8 cellular contexts compared by ENCODE assay signal in the genomic region with DNA sequence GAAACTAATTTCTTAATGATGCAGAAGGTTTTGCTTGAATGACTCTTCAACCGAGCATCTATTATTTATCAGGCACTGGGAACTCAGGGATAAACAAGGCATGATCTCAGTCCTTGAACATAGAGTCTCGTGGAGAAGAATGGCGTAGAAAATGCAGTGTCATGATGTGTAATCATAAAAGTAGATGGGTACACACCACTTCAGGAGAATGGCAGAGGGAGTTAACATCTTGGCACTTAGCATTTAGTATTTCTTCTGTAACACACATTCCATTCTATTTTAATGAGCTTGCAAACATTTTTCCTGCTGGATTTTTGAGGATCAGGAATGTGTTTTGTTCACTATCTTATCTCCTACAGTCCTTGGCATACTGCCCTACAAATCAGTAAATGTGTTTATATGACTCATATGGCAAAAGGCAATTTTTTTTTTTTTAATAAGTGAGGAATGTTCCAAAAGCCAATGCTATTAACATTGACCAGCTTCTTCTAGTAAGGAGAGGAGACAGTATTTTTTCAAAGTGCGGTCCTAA. TPM values are rescaled to one million over a fixed set of nuclear protein-coding genes. Genes with fewer than 3 reads are reported as not detected.
A peak's percentile ranks its signal among the peaks of the same experiment; 100 is the strongest.
DNase-seq lines count a peak whose midpoint lies in the region; ATAC-seq, FAIRE-seq and TF ChIP-seq lines count a peak whose summit lies in the region.

No MANE protein-coding gene starts in this region.

- no peak overlapping the region for H3K4me3 ChIP-seq in choroid plexus epithelial cell (ENCODE audit: low read depth, low read length)
- H3K4me3 ChIP-seq in mucosa of rectum (ENCODE audit: low read length in 2 of 2) = no peak overlapping the region
- no peak overlapping the region for H3K4me3 ChIP-seq in kidney (ENCODE audit: low read length in 2 of 2)

- intact Hi-C loops in kidney (cut with DNase I) = no loop called here

- no peak for FAIRE-seq in kidney (lab: Jason Lieb, UNC)

- H3K27me3 ChIP-seq in mucosa of rectum (ENCODE audit: control insufficient read depth in 2 of 2, insufficient read depth in 2 of 2, low read length in 2 of 2) = peaks cover 0 to 2% of the 10 kb centered on the region in 2 donors

- H3K4me1 ChIP-seq in mucosa of rectum (ENCODE audit: control insufficient read depth in 2 of 2, insufficient read depth in 2 of 2, low read length in 2 of 2) (peaks cover 9 to 11% of the 10 kb centered on the region in 2 donors), kidney (ENCODE audit: control insufficient read depth in 1 of 2, insufficient read depth in 1 of 2, low read depth in 1 of 2, low read length in 2 of 2) (peaks cover 7% of the 10 kb centered on the region in 2 donors)

- DNase-seq in NCI-H1105 treated with DMSO at 0.1 percent for 48 hours (lab: John Stamatoyannopoulos, UW) (peak; percentile 58), NCI-H1105 (lab: John Stamatoyannopoulos, UW) (no peak), NCI-H774 (lab: John Stamatoyannopoulos, UW) (peak; percentile 63), choroid plexus epithelial cell (ENCODE audit: low read depth) (peak; percentile 98), kidney (no peak), NCI-H1092 (lab: John Stamatoyannopoulos, UW) (no peak)

- peak overlapping the region; percentile 61 to 70 for H3K27ac ChIP-seq in mucosa of rectum (ENCODE audit: low read depth in 2 of 2, low read length in 2 of 2)
- H3K27ac ChIP-seq in kidney (ENCODE audit: low read depth in 2 of 2, low read length in 2 of 2) = peak overlapping the region in 1 of 2 donors; percentile 76

- no peak for ATAC-seq in GM19395 (IDR thresholded peaks at IDR 0.05; ENCODE audit: unreplicated experiment)

- TF ChIP-seq CTCF in choroid plexus epithelial cell (conservative IDR thresholded peaks at IDR 0.05; ENCODE audit: low read depth, low read length) (no peak), kidney (IDR thresholded peaks at IDR 0.05; ENCODE audit: borderline replicate concordance, extremely low read depth, insufficient read depth) (no peak)

- H3K36me3 ChIP-seq in mucosa of rectum (ENCODE audit: control insufficient read depth in 2 of 2, insufficient read depth in 2 of 2, low read length in 2 of 2) = no peaks in the 10 kb centered on the region
- H3K36me3 ChIP-seq in kidney (ENCODE audit: control insufficient read depth in 1 of 2, insufficient read depth in 2 of 2, low read length in 2 of 2) = no peaks in the 10 kb centered on the region

- H3K9me3 ChIP-seq in mucosa of rectum (ENCODE audit: control insufficient read depth in 2 of 2, low read length in 2 of 2) = no peaks in the 10 kb centered on the region
- no peaks in the 10 kb centered on the region for H3K9me3 ChIP-seq in kidney (ENCODE audit: control insufficient read depth in 1 of 2, low read length in 2 of 2)

- H3K9ac ChIP-seq in mucosa of rectum (ENCODE audit: low read depth in 1 of 2, low read length in 2 of 2) = no peak overlapping the region
- no peak overlapping the region for H3K9ac ChIP-seq in kidney (ENCODE audit: low read length in 2 of 2)

RNA-seq across cellular contexts. Expression of a gene that starts 3.8 kb away (rescaled TPM):
- total RNA-seq in kidney = 73.2 TPM
- 45.0 TPM for polyA plus RNA-seq in kidney (ENCODE audit: insufficient read depth, low read depth, low replicate concordance)

Comparison
In these comparisons a context has a peak if more than half of its experiments do, and no peak if none do; other contexts are left out.
1. DNase-seq: peak in NCI-H1105 treated with DMSO at 0.1 percent for 48 hours (single experiment), NCI-H774 (single experiment) and choroid plexus epithelial cell (single experiment); none in NCI-H1105 (single experiment), kidney (single experiment) and NCI-H1092 (single experiment).